20 cellular contexts compared by ENCODE assay signal in the genomic region with DNA sequence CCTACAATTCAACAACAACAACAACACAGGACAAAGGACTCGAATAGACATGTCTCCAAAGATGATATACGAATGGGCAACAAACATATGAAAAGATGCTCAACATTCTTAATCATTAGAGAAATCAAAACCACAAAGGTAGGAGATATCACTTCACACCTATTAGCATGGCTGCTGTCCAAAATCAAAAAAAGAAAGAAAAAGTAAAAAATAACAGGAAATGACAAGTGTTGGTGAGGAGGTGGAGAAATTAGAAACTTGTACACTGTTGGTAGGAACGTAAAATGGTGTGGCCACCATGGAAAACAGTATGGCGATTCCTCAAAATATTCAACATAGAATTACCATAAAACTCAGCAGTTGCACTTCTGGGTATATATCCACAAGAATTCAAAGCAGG.
A peak's percentile ranks its signal among the peaks of the same experiment; 100 is the strongest.
DNase-seq lines count a peak whose midpoint lies in the region; ATAC-seq and TF ChIP-seq lines count a peak whose summit lies in the region.
"Had no signal": no experiment of that assay in that cellular context is flagged by ENCODE, and none has a peak within 500 bp of the region (broad histone marks: within the 10 kb centered on the region; RNA-seq: fewer than 3 reads in every experiment).

No MANE protein-coding gene starts in this region.

- ATAC-seq in activated CD4-positive, alpha-beta T cell treated with anti-CD3 and anti-CD28 coated beads for 36 hours = no peak
- ATAC-seq in natural killer cell (no peak), HG03571 (IDR thresholded peaks at IDR 0.05; ENCODE audit: unreplicated experiment) (no peak)
- no peak for ATAC-seq in natural killer cell treated with Interleukin-12 subunit alpha and Interleukin-12 subunit beta and Interleukin-15 and Interleukin-18, amount 100 ng/mL, for 72 hours
- no peak for ATAC-seq in activated T-helper 17 cell treated with anti-CD3 and anti-CD28 coated beads, Interleukin-2, amount 50 U/mL, for 72 hours (replicated peaks)

- no peak for DNase-seq in activated CD4-positive, alpha-beta T cell treated with anti-CD3 and anti-CD28 coated beads for 36 hours
- no peak for DNase-seq in activated CD4-positive, alpha-beta T cell treated with anti-CD3 and anti-CD28 coated beads, Interleukin-2, amount 50 U/mL, for 1 hour
- DNase-seq in natural killer cell (no peak), vagina (ENCODE audit: extremely low spot score in 2 of 2) (no peak), mesenteric fat pad (ENCODE audit: low spot score) (no peak)
- no peak for DNase-seq in natural killer cell treated with Interleukin-12 subunit alpha and Interleukin-12 subunit beta and Interleukin-15 and Interleukin-18, amount 100 ng/mL, for 72 hours (ENCODE audit: low spot score)
- DNase-seq: GF-D8, GM23248, HCEC 1CT, KBM-7, NCI-H1436, NCI-H2029, NCI-H2171, NCI-H748 treated with DMSO at 0.1 percent for 48 hours, OCI-M1, RPMI8226 had no signal

- no peak overlapping the region for H3K4me3 Mint-ChIP-seq in activated CD4-positive, alpha-beta T cell treated with anti-CD3 and anti-CD28 coated beads for 36 hours
- H3K4me3 Mint-ChIP-seq in natural killer cell = peak overlapping the region; percentile 10
- H3K4me3 Mint-ChIP-seq in natural killer cell treated with Interleukin-12 subunit alpha and Interleukin-12 subunit beta and Interleukin-15 and Interleukin-18, amount 100 ng/mL, for 72 hours = no peak overlapping the region
- H3K4me3 Mint-ChIP-seq in activated T-helper 17 cell treated with anti-CD3 and anti-CD28 coated beads, Interleukin-2, amount 50 U/mL, for 72 hours = peak overlapping the region; percentile 62
- H3K4me3 Mint-ChIP-seq: B cell had no signal

- TF ChIP-seq POLR2A in vagina (IDR thresholded peaks at IDR 0.05) = no peak

- CTCF ChIA-PET in activated CD4-positive, alpha-beta T cell treated with anti-CD3 and anti-CD28 coated beads for 36 hours (lab: Charles Lee) = no interaction called here

- H3K4me1 ChIP-seq in vagina = no peaks in the 10 kb centered on the region

- H3K27me3 ChIP-seq in vagina = no peaks in the 10 kb centered on the region

- POLR2A ChIA-PET in activated CD4-positive, alpha-beta T cell treated with anti-CD3 and anti-CD28 coated beads for 36 hours (lab: Charles Lee) = no interaction called here

- H3K27ac ChIP-seq in vagina = no peak overlapping the region
- H3K27ac ChIP-seq: 22Rv1, GM23248 had no signal

- no peaks in the 10 kb centered on the region for H3K36me3 Mint-ChIP-seq in activated CD4-positive, alpha-beta T cell treated with anti-CD3 and anti-CD28 coated beads for 36 hours (ENCODE audit: low read depth)
- no peaks in the 10 kb centered on the region for H3K36me3 Mint-ChIP-seq in natural killer cell
- H3K36me3 Mint-ChIP-seq in natural killer cell treated with Interleukin-12 subunit alpha and Interleukin-12 subunit beta and Interleukin-15 and Interleukin-18, amount 100 ng/mL, for 72 hours = peaks cover 4% of the 10 kb centered on the region
- H3K36me3 Mint-ChIP-seq in activated T-helper 17 cell treated with anti-CD3 and anti-CD28 coated beads, Interleukin-2, amount 50 U/mL, for 72 hours (ENCODE audit: low read depth) = no peaks in the 10 kb centered on the region

- TF ChIP-seq CTCF in natural killer cell (IDR thresholded peaks at IDR 0.05) (no peak), vagina (IDR thresholded peaks at IDR 0.05) (no peak)

- H3K4me1 Mint-ChIP-seq in activated CD4-positive, alpha-beta T cell treated with anti-CD3 and anti-CD28 coated beads for 36 hours = peaks cover 82% of the 10 kb centered on the region
- H3K4me1 Mint-ChIP-seq in natural killer cell = peaks cover 59% of the 10 kb centered on the region in 2 donors
- H3K4me1 Mint-ChIP-seq in natural killer cell treated with Interleukin-12 subunit alpha and Interleukin-12 subunit beta and Interleukin-15 and Interleukin-18, amount 100 ng/mL, for 72 hours (ENCODE audit: low read depth in 2 of 2) = peaks cover 42 to 46% of the 10 kb centered on the region in 2 donors
- H3K4me1 Mint-ChIP-seq in activated T-helper 17 cell treated with anti-CD3 and anti-CD28 coated beads, Interleukin-2, amount 50 U/mL, for 72 hours = peaks cover 67% of the 10 kb centered on the region

- peak overlapping the region; percentile 55 for H3K27ac Mint-ChIP-seq in activated CD4-positive, alpha-beta T cell treated with anti-CD3 and anti-CD28 coated beads for 36 hours
- peak overlapping the region in 1 of 2 donors; percentile 58 for H3K27ac Mint-ChIP-seq in natural killer cell
- peak overlapping the region in 1 of 2 donors; percentile 2 for H3K27ac Mint-ChIP-seq in natural killer cell treated with Interleukin-12 subunit alpha and Interleukin-12 subunit beta and Interleukin-15 and Interleukin-18, amount 100 ng/mL, for 72 hours
- H3K27ac Mint-ChIP-seq in activated T-helper 17 cell treated with anti-CD3 and anti-CD28 coated beads, Interleukin-2, amount 50 U/mL, for 72 hours = peak overlapping the region; percentile 31
- H3K27ac Mint-ChIP-seq: B cell had no signal

- no peaks in the 10 kb centered on the region for H3K27me3 Mint-ChIP-seq in activated CD4-positive, alpha-beta T cell treated with anti-CD3 and anti-CD28 coated beads for 36 hours
- H3K27me3 Mint-ChIP-seq in natural killer cell (ENCODE audit: low read depth in 2 of 2) = no peaks in the 10 kb centered on the region
- no peaks in the 10 kb centered on the region for H3K27me3 Mint-ChIP-seq in natural killer cell treated with Interleukin-12 subunit alpha and Interleukin-12 subunit beta and Interleukin-15 and Interleukin-18, amount 100 ng/mL, for 72 hours
- no peaks in the 10 kb centered on the region for H3K27me3 Mint-ChIP-seq in activated T-helper 17 cell treated with anti-CD3 and anti-CD28 coated beads, Interleukin-2, amount 50 U/mL, for 72 hours
- H3K27me3 Mint-ChIP-seq: B cell had no signal

- H3K9me3 ChIP-seq in vagina = no peaks in the 10 kb centered on the region

- no peaks in the 10 kb centered on the region for H3K36me3 ChIP-seq in vagina

- intact Hi-C loops in activated CD4-positive, alpha-beta T cell treated with anti-CD3 and anti-CD28 coated beads for 36 hours (cut with DNase I, micrococcal nuclease) = loop anchor here in 1 of 2 experiments (10.0 kb wide), 1 partner anchor 894 kb away; no protein-coding TSS in a partner anchor
- intact Hi-C loops in natural killer cell (cut with micrococcal nuclease) = no loop called here
- intact Hi-C loops in vagina (cut with DNase I) = no loop called here

- peaks cover 5% of the 10 kb centered on the region for H3K9me3 Mint-ChIP-seq in activated CD4-positive, alpha-beta T cell treated with anti-CD3 and anti-CD28 coated beads for 36 hours (ENCODE audit: low read depth)
- H3K9me3 Mint-ChIP-seq in natural killer cell = no peaks in the 10 kb centered on the region
- peaks cover 3% of the 10 kb centered on the region for H3K9me3 Mint-ChIP-seq in natural killer cell treated with Interleukin-12 subunit alpha and Interleukin-12 subunit beta and Interleukin-15 and Interleukin-18, amount 100 ng/mL, for 72 hours
- H3K9me3 Mint-ChIP-seq in activated T-helper 17 cell treated with anti-CD3 and anti-CD28 coated beads, Interleukin-2, amount 50 U/mL, for 72 hours = no peaks in the 10 kb centered on the region

- H3K4me3 ChIP-seq in vagina = no peak overlapping the region
- H3K4me3 ChIP-seq: GM23248 had no signal

Comparison
In these comparisons a context has a peak if more than half of its experiments do, and no peak if none do; other contexts are left out.
1. H3K4me3 Mint-ChIP-seq: peak in natural killer cell (single experiment) and activated T-helper 17 cell treated with anti-CD3 and anti-CD28 coated beads, Interleukin-2, amount 50 U/mL, for 72 hours (single experiment); none in activated CD4-positive, alpha-beta T cell treated with anti-CD3 and anti-CD28 coated beads for 36 hours (single experiment) and natural killer cell treated with Interleukin-12 subunit alpha and Interleukin-12 subunit beta and Interleukin-15 and Interleukin-18, amount 100 ng/mL, for 72 hours (single experiment).